8 cellular contexts compared by ENCODE assay signal in the genomic region with DNA sequence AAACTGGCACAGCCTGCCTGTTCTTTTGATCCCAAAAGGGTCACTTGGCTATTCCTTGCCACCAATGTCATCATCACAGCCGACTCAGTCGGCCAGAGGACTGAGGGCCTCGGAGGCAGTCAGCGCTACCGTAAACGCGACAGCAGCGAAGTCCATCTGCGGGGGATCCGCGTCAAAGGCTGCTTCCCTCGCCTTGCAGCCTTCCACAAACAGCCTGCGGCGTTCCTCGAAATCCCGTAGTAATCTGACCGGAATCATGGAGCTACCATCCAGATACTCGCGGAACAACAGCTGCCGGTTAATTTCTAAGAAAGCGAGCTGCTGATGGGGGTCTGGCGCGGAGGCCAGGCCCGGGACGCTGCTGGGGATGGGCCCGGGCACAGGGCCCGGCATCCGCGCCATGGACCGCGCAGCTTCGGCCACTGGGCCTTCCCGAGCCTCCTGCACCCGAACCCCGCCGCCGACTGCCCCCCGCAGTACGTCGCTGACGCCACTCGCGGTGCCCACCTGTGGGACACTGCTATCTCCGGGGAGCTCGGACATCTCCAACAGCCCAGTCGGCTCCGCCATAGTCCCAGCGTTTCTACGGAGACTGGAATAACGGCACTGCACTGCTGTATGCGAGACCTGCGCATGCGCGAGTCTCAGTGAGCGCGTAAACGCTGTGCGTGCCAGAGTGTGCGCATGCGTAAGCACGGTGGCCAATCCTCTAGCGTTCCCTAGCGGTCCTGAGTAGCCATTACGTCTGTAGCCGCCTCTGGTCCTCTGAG. TPM values are rescaled to one million over a fixed set of nuclear protein-coding genes. Genes with fewer than 3 reads are reported as not detected.
DNase-seq lines count a peak whose midpoint lies in the region; ATAC-seq lines count a peak whose summit lies in the region.

A gene with protein sequence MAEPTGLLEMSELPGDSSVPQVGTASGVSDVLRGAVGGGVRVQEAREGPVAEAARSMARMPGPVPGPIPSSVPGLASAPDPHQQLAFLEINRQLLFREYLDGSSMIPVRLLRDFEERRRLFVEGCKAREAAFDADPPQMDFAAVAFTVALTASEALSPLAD (minus strand): TSS at position 620 of the 770 bp plus-strand sequence. CDS start 50 bp downstream, at position 570.

- H3K9me3 ChIP-seq in endocrine pancreas (ENCODE audit: control insufficient read depth, low read length), result no peaks in the 10 kb centered on the region

- H3K36me3 ChIP-seq in endocrine pancreas (ENCODE audit: control insufficient read depth, insufficient read depth, low read length), result no peaks in the 10 kb centered on the region

- H3K27me3 ChIP-seq in endocrine pancreas (ENCODE audit: control insufficient read depth, insufficient read depth, low read length), result no peaks in the 10 kb centered on the region

- peak within 1 kb of the TSS; percentile 33 for H3K4me3 ChIP-seq in endocrine pancreas (ENCODE audit: control insufficient read depth, insufficient read depth, low read length)

- DNase-seq in D341Med (ENCODE audit: low spot score) (peak; percentile 95), HT1080 (ENCODE audit: low read depth) (peak; percentile 85), mesenteric fat pad (ENCODE audit: low spot score) (peak; percentile 99)
- peak; percentile 94 for DNase-seq in NK-92 treated with Interleukin-12 subunit alpha and Interleukin-12 subunit beta, amount 100 ng/mL, for 24 hours (lab: John Stamatoyannopoulos, UW)
- DNase-seq in activated CD8-positive, alpha-beta memory T cell treated with anti-CD3 and anti-CD28 coated beads for 48 hours (ENCODE audit: low read depth in 2 of 3, low spot score in 2 of 3), result peak; percentile 89 to 92 (median 91)
- peak; percentile 87 for DNase-seq in stimulated activated CD8-positive, alpha-beta memory T cell treated with anti-CD3 and anti-CD28 coated beads, Interleukin-15, amount 100 ng/mL, for 1 hour (ENCODE audit: low read depth)

- peak within 1 kb of the TSS; percentile 20 for H3K9ac ChIP-seq in endocrine pancreas (ENCODE audit: control insufficient read depth, insufficient read depth, low read length)

- no peaks in the 10 kb centered on the region for H3K4me1 ChIP-seq in endocrine pancreas (ENCODE audit: control insufficient read depth, insufficient read depth, low read length)

- peak; percentile 85 for ATAC-seq in GM21367 (IDR thresholded peaks at IDR 0.05; ENCODE audit: unreplicated experiment)

RNA-seq across cellular contexts. Expression of the gene that starts here (rescaled TPM):
- total RNA-seq in HT1080 (2014; rRNA removed; shearing (Covaris generic)), result 4.6 and 5.1 TPM in 2 replicates
- polyA plus RNA-seq in HT1080 (2015; cell fraction: cytosol; rRNA removed), result 5.1 and 5.3 TPM in 2 replicates
- 5.2 and 6.8 TPM in 2 replicates for polyA plus RNA-seq in HT1080 (2015; cell fraction: nucleus; rRNA removed)
- total RNA-seq in mesenteric fat pad, result 2.1 TPM

Comparison
In these comparisons a context has a peak if more than half of its experiments do, and no peak if none do; other contexts are left out.
1. Peak in every context shown above with its lines: DNase-seq, ATAC-seq and H3K4me3 ChIP-seq.